21 cellular contexts compared by ENCODE assay signal in the genomic region with DNA sequence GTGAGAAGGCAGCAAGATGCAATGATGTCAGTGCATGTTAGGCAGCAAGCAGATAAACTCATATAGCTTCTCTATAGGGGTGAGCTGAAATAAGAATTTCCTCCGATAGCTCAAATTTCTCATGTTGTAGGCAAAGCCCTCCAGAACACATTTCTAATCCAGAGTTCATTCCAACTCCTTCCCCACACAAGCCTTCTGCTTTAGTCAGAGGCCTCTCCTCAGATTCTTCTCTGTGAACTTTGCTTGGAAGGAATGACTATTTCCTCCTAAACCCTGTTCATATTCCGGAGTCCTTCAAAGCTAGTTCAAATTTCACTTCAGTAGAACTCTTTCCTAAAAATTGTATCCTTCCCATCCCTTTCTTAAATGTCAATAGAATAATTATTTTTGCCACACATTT.
DNase-seq lines count a peak whose midpoint lies in the region; TF ChIP-seq lines count a peak whose summit lies in the region.
"Had no signal": no experiment of that assay in that cellular context is flagged by ENCODE, and none has a peak within 500 bp of the region (broad histone marks: within the 10 kb centered on the region; RNA-seq: fewer than 3 reads in every experiment).

No MANE protein-coding gene starts in this region.

- H3K4me1 ChIP-seq in fibroblast of lung (ENCODE audit: control insufficient read depth, extremely low read depth, insufficient read depth, low read length) (no peaks in the 10 kb centered on the region), skeletal muscle satellite cell (ENCODE audit: control insufficient read depth, insufficient read depth, low read length) (peaks cover 19% of the 10 kb centered on the region)
- H3K4me1 ChIP-seq: pancreas, tibial nerve had no signal

- no peak overlapping the region for H2AFZ ChIP-seq in fibroblast of lung (ENCODE audit: low read length)

- H3K4me2 ChIP-seq in fibroblast of lung (ENCODE audit: extremely low read depth, insufficient read depth, low read length) (peak overlapping the region; percentile 46), skeletal muscle satellite cell (ENCODE audit: low read length) (peak overlapping the region; percentile 79)

- H3K27me3 ChIP-seq in fibroblast of lung (ENCODE audit: control insufficient read depth, insufficient read depth, low read length) (no peaks in the 10 kb centered on the region), skeletal muscle satellite cell (ENCODE audit: control insufficient read depth, insufficient read depth, low read length) (no peaks in the 10 kb centered on the region)
- H3K27me3 ChIP-seq: MG63, pancreas, tibial nerve had no signal

- H3K9me3 ChIP-seq in fibroblast of lung (ENCODE audit: control insufficient read depth, insufficient read depth, low read depth, low read length) (no peaks in the 10 kb centered on the region), skeletal muscle satellite cell (replicated peaks; ENCODE audit: low read length) (no peaks in the 10 kb centered on the region)
- H3K9me3 ChIP-seq: MG63, pancreas, tibial nerve had no signal

- no peak for TF ChIP-seq CTCF in fibroblast of lung (conservative IDR thresholded peaks at IDR 0.05 in 1 of 2, IDR thresholded peaks at IDR 0.05 in 1 of 2; ENCODE audit: low read depth in 1 of 2, low read length in 2 of 2)

- no peaks in the 10 kb centered on the region for H4K20me1 ChIP-seq in fibroblast of lung (ENCODE audit: control insufficient read depth, extremely low read depth, insufficient read depth, low read length)

- H3K4me3 ChIP-seq in fibroblast of lung (replicated peaks in 1 of 4; ENCODE audit: control extremely low read depth in 1 of 4, insufficient read depth in 1 of 4, low read depth in 3 of 4, low read length in 4 of 4) (no peak overlapping the region), skeletal muscle satellite cell (ENCODE audit: low read length) (peak overlapping the region; percentile 41)
- H3K4me3 ChIP-seq: pancreas, tibial nerve had no signal

- peak overlapping the region; percentile 6 for H3K27ac ChIP-seq in fibroblast of lung (ENCODE audit: insufficient read depth, low read length)
- H3K27ac ChIP-seq: pancreas, tibial nerve had no signal

- H3K9ac ChIP-seq in fibroblast of lung (ENCODE audit: insufficient read depth, low read length), result no peak overlapping the region
- H3K9ac ChIP-seq in skeletal muscle satellite cell (ENCODE audit: low read depth, low read length), result peak overlapping the region; percentile 29

- no peaks in the 10 kb centered on the region for H3K36me3 ChIP-seq in fibroblast of lung (ENCODE audit: control insufficient read depth, insufficient read depth, low read length)
- no peaks in the 10 kb centered on the region for H3K36me3 ChIP-seq in skeletal muscle satellite cell (ENCODE audit: insufficient read depth, low read length)
- H3K36me3 ChIP-seq: MG63, pancreas, tibial nerve had no signal

- DNase-seq in EL (peak; percentile 46), M059J (ENCODE audit: low read depth) (peak; percentile 44), fibroblast of lung (ENCODE audit: low read depth in 2 of 2) (peak; percentile 44 to 93), UCSD-AML1 (lab: John Stamatoyannopoulos, UW; ENCODE audit: unreplicated experiment) (no peak)
- DNase-seq in activated effector memory CD4-positive, alpha-beta T cell treated with Interleukin-2 at 50 U/mL for 16 hours, result no peak
- DNase-seq in activated CD4-positive, CD25-positive, alpha-beta regulatory T cell (lab: John Stamatoyannopoulos, UW), result no peak
- DNase-seq: activated CD4-positive, alpha-beta T cell treated with anti-CD3 and anti-CD28 coated beads for 48 hours; activated CD8-positive, alpha-beta memory T cell treated with anti-CD3 and anti-CD28 coated beads, Interleukin-2, amount 10 ng/mL, durations not matched to agents 7 days and 5 days; activated naive CD8-positive, alpha-beta T cell treated with anti-CD3 and anti-CD28 coated beads for 36 hours; foreskin melanocyte; hypothalamus; MG63; naive thymus-derived CD8-positive, alpha-beta T cell; NCI-H146; NCI-H526 treated with DMSO at 0.1 percent for 48 hours; pancreas; stimulated activated CD4-positive, alpha-beta T cell treated with anti-CD3 and anti-CD28 coated beads, Interleukin-1b, Interleukin-23, amount 100 ng/mL, for 48 hours; stimulated activated naive CD4-positive, alpha-beta T cell treated with Interleukin-2 at 50 U/mL for 16 hours; SW 1271 had no signal

- no peaks in the 10 kb centered on the region for H3K79me2 ChIP-seq in fibroblast of lung (ENCODE audit: control insufficient read depth, insufficient read depth, low read length)

Comparison
In these comparisons a context has a peak if more than half of its experiments do, and no peak if none do; other contexts are left out.
1. DNase-seq: peak in EL (single experiment), M059J (single experiment) and fibroblast of lung (2 of 2); none in activated effector memory CD4-positive, alpha-beta T cell treated with Interleukin-2 at 50 U/mL for 16 hours (single experiment), UCSD-AML1 (single experiment) and activated CD4-positive, CD25-positive, alpha-beta regulatory T cell (0 of 4).